Comparison of ENCODE assay signal across 9 cellular contexts in the genomic region with DNA sequence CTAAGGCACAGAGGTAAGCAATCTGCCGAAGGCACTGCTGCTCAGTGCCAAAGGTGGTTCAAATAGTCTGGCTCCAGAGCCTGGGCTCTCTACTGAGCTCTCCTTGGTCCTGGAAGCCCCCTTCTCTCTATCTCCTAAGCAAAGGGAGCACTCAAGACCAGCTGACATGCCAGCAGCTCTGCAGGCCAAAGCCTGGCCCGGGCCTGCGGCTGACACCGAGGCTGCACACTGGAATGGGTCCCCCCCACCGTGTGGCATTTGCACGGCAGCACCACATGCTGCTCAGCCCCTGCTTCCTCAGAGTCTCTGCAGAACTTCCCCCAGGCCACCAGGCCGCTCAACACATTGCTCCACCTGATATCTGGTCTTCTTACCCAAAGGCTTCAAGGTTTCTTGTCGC. TPM values are rescaled to one million over a fixed set of nuclear protein-coding genes. Genes with fewer than 3 reads are reported as not detected.
DNase-seq lines count a peak whose midpoint lies in the region; ATAC-seq and TF ChIP-seq lines count a peak whose summit lies in the region.
"Had no signal": no experiment of that assay in that cellular context is flagged by ENCODE, and none has a peak within 500 bp of the region (broad histone marks: within the 10 kb centered on the region; RNA-seq: fewer than 3 reads in every experiment).

No MANE protein-coding gene starts in this region.

- peak; percentile 13 for ATAC-seq in HG02981 (IDR thresholded peaks at IDR 0.05; ENCODE audit: unreplicated experiment)
- ATAC-seq in GM18861 (IDR thresholded peaks at IDR 0.05; ENCODE audit: unreplicated experiment): no peak
- ATAC-seq in GM21576 (IDR thresholded peaks at IDR 0.05; ENCODE audit: unreplicated experiment): no peak

- H3K9ac ChIP-seq in adipocyte (ENCODE audit: low read length): peak overlapping the region; percentile 25

- no peaks in the 10 kb centered on the region for H3K27me3 ChIP-seq in adipocyte (replicated peaks; ENCODE audit: control insufficient read depth, insufficient read depth, low read length)
- H3K27me3 ChIP-seq in A673 (replicated peaks; ENCODE audit: insufficient read depth, low read depth, low read length, poor library complexity): no peaks in the 10 kb centered on the region
- no peaks in the 10 kb centered on the region for H3K27me3 ChIP-seq in WERI-Rb-1 (ENCODE audit: insufficient read depth, low read depth, severe bottlenecking)
- H3K27me3 ChIP-seq: hepatocyte had no signal

- intact Hi-C loops in A673 (cut with micrococcal nuclease; ENCODE audit: unreplicated experiment): loop anchor here (1.0 to 5.0 kb wide), 3 partner anchors 97 to 381 kb away; no protein-coding TSS in a partner anchor

- no TSS peak for BruUV-seq in A673 (replicated peaks; lab: Mats Ljungman, UMichigan)

- TF ChIP-seq CTCF in A673 (conservative IDR thresholded peaks at IDR 0.05; ENCODE audit: low read depth, low read length) (no peak), WERI-Rb-1 (IDR thresholded peaks at IDR 0.05; ENCODE audit: low read depth, low read length) (no peak)

- peak; percentile 62 for DNase-seq in CD1c-positive myeloid dendritic cell (ENCODE audit: extremely low spot score)
- DNase-seq in adipocyte (ENCODE audit: low read depth): no peak
- DNase-seq in myocyte (ENCODE audit: low read depth): peak; percentile 20
- DNase-seq in A673 (ENCODE audit: low spot score): no peak
- DNase-seq in WERI-Rb-1: no peak

- H3K36me3 ChIP-seq in adipocyte (ENCODE audit: control insufficient read depth, insufficient read depth, low read length, severe bottlenecking) (peaks cover 42% of the 10 kb centered on the region), A673 (ENCODE audit: insufficient read depth, low read length, poor library complexity, severe bottlenecking) (peaks cover 26% of the 10 kb centered on the region), WERI-Rb-1 (peaks cover 26% of the 10 kb centered on the region)

- no peak overlapping the region for H3K27ac ChIP-seq in A673 (ENCODE audit: low read depth, low read length, poor library complexity, severe bottlenecking)
- no peak overlapping the region for H3K27ac ChIP-seq in WERI-Rb-1
- H3K27ac ChIP-seq: hepatocyte had no signal

- H3K4me3 ChIP-seq in adipocyte (ENCODE audit: low read length) (no peak overlapping the region), A673 (ENCODE audit: low read depth, low read length, poor library complexity, severe bottlenecking) (no peak overlapping the region), WERI-Rb-1 (ENCODE audit: low read depth, low read length) (no peak overlapping the region)
- H3K4me3 ChIP-seq: hepatocyte had no signal

- CTCF ChIA-PET in A673 (lab: Charles Lee): interaction anchor here (0.5 to 1.7 kb wide), 4 partner anchors 93 to 381 kb away, joined by 3 to 13 read pairs (median 8); no protein-coding TSS in a partner anchor

- POLR2A ChIA-PET in A673 (lab: Charles Lee; ENCODE audit: low non-redundant PET): no interaction called here

- H3K4me1 ChIP-seq in adipocyte (ENCODE audit: control insufficient read depth, insufficient read depth, low read length) (peaks cover 27% of the 10 kb centered on the region), A673 (ENCODE audit: insufficient read depth, low read length, poor library complexity, severe bottlenecking) (no peaks in the 10 kb centered on the region)

- H3K9me3 ChIP-seq in adipocyte (ENCODE audit: control insufficient read depth, low read length): no peaks in the 10 kb centered on the region
- no peaks in the 10 kb centered on the region for H3K9me3 ChIP-seq in A673 (ENCODE audit: low read depth, low read length, poor library complexity, severe bottlenecking)
- no peaks in the 10 kb centered on the region for H3K9me3 ChIP-seq in WERI-Rb-1 (ENCODE audit: severe bottlenecking)

RNA-seq across cellular contexts. Expression of a gene that starts 57.8 kb away (rescaled TPM):
- 48.0 and 53.8 TPM in 2 replicates for total RNA-seq in myocyte
- 51.9 TPM for polyA plus RNA-seq in myocyte (2012)
- 64.6 and 65.0 TPM in 2 replicates for total RNA-seq in A673 (2021)

Comparison
In these comparisons a context has a peak if more than half of its experiments do, and no peak if none do; other contexts are left out.
1. DNase-seq: peak in CD1c-positive myeloid dendritic cell (single experiment) and myocyte (single experiment); none in adipocyte (single experiment), A673 (single experiment) and WERI-Rb-1 (single experiment).